ENCODE assay signal across 8 cellular contexts in the genomic region with DNA sequence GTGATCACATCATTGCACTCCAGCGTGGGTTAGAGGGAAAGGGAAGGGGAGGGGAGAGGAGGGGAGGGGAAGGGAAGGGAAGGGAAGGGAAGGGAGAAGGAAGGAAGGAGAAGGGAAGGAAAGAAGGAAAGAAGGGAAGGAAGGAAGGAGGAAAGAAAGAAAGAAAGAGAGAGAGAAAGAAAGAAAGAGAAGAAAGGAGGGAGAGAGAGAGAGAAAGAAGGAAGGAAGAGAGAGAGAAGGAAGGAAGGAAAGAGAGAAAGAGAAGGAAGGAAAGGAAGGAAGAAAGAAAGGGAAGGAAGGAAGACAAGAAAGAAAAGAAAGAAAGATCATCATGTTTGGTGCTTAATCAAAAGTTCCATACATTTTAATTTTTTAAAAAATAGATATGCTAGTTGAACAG.
"Had no signal": no experiment of that assay in that cellular context is flagged by ENCODE, and none has a peak within 500 bp of the region (broad histone marks: within the 10 kb centered on the region; RNA-seq: fewer than 3 reads in every experiment).

No MANE protein-coding gene starts in this region.

- H3K27ac Mint-ChIP-seq: IgD-negative memory B cell had no signal

- FAIRE-seq: HepG2, HTR-8/SVneo had no signal

- H3K4me3 Mint-ChIP-seq: IgD-negative memory B cell had no signal

- DNase-seq: IMR-90, KBM-7, KG1 had no signal

- ATAC-seq: HepG2 had no signal

- H3K4me2 ChIP-seq: KMS-11 had no signal

- H3K27ac ChIP-seq: HL-60, KMS-11 had no signal

- H3K36me3 Mint-ChIP-seq: IgD-negative memory B cell had no signal

- H3K4me1 Mint-ChIP-seq: IgD-negative memory B cell had no signal

- H3K9ac ChIP-seq: KMS-11 had no signal
